ENCODE assay signal across 27 cellular contexts in the genomic region with DNA sequence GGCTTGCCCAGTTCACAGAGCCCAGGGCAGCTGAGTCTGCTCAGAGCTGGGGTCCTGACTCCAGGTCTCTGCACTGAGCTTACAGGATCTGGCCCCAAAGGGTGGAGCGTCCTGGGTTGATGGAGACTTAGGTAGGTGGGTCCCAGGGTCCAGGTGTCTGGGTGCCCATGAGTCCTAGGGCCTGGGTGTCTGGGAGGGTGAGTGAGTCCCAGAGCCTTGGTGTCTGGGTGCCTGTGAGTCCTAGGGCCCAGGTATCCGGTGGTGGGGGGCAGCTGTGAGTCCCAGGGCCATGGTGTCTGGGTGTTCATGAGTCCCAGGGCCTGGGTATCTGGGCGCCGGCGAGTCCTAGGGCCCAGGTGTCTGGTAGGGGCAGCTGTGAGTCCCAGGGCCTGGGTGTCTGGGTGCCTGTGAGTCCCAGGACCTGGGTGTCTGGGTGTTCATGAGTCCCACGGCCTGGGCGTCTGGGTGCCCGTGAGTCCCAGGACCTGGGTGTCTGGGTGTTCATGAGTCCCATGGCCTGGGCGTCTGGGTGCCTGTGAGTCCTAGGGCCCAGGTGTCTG.
"Had no signal": no experiment of that assay in that cellular context is flagged by ENCODE, and none has a peak within 500 bp of the region (broad histone marks: within the 10 kb centered on the region; RNA-seq: fewer than 3 reads in every experiment).

No MANE protein-coding gene starts in this region.

- DNase-seq: activated CD4-positive, alpha-beta memory T cell treated with anti-CD3 and anti-CD28 coated beads for 36 hours; activated CD4-positive, alpha-beta T cell treated with anti-CD3 and anti-CD28 coated beads, Interleukin-2, amount 10 ng/mL, durations not matched to agents 7 days and 5 days; activated CD4-positive, CD25-positive, alpha-beta regulatory T cell; activated CD8-positive, alpha-beta memory T cell treated with anti-CD3 and anti-CD28 coated beads for 24 hours; activated gamma-delta T cell; activated naive CD4-positive, alpha-beta T cell treated with anti-CD3 and anti-CD28 coated beads for 36 hours; activated naive CD8-positive, alpha-beta T cell treated with anti-CD3 and anti-CD28 coated beads, Interleukin-2, amount 10 ng/mL, durations not matched to agents 7 days and 5 days; activated T-cell treated with anti-CD3 and anti-CD28 coated beads, Interleukin-2, amount 50 U/mL, for 48 hours; adrenal gland; anterior cingulate cortex; Kasumi-1; NCI-H1048; NCI-H146; NCI-H187 treated with DMSO at 0.1 percent for 48 hours; NCI-H2171; NCI-H226; NCI-H510A; NCI-H526 treated with DMSO at 0.1 percent for 48 hours; NCI-H82; RPMI8226; SHP77 treated with DMSO at 0.1 percent for 48 hours; T-helper 1 cell had no signal

- H3K27ac ChIP-seq: adrenal gland, breast epithelium, VCaP had no signal

- FAIRE-seq: K562 had no signal

- ATAC-seq: activated T-helper 17 cell treated with anti-CD3 and anti-CD28 coated beads, Interleukin-2, amount 50 U/mL, for 72 hours; K562; Panc1 had no signal

- H3K4me1 ChIP-seq: adrenal gland, breast epithelium had no signal

- H3K36me3 ChIP-seq: adrenal gland, breast epithelium had no signal

- H3K27me3 ChIP-seq: adrenal gland had no signal

- H3K9me3 ChIP-seq: adrenal gland had no signal

- H3K4me3 ChIP-seq: adrenal gland, breast epithelium, K562 had no signal
